In genomic region chr6:36963451-36964290, GRCh38 we compare ENCODE assay signal across 9 cellular contexts. TPM values are rescaled to one million over a fixed set of nuclear protein-coding genes. Genes with fewer than 3 reads are reported as not detected.
DNase-seq lines count a peak whose midpoint lies in the region; ATAC-seq lines count a peak whose summit lies in the region.
"Had no signal": no experiment of that assay in that cellular context is flagged by ENCODE, and none has a peak within 500 bp of the region (broad histone marks: within the 10 kb centered on the region; RNA-seq: fewer than 3 reads in every experiment).

No MANE protein-coding gene starts in this region.

- H3K27ac Mint-ChIP-seq in activated T-helper 1 cell treated with anti-CD3 and anti-CD28 coated beads, Interleukin-12 subunit alpha, Interleukin-12 subunit beta, Interleukin-2, Interleukin-4 antibody, amounts not matched to agents 30 ng/mL and 10 ng/mL and 1 ng/mL, durations not matched to agents 14 hours and 24 hours and 36 hours = peak overlapping the region; percentile 86

- H3K36me3 Mint-ChIP-seq in activated T-helper 1 cell treated with anti-CD3 and anti-CD28 coated beads, Interleukin-12 subunit alpha, Interleukin-12 subunit beta, Interleukin-2, Interleukin-4 antibody, amounts not matched to agents 30 ng/mL and 10 ng/mL and 1 ng/mL, durations not matched to agents 14 hours and 24 hours and 36 hours (ENCODE audit: low read depth) = peaks cover 18% of the 10 kb centered on the region

- H3K4me1 Mint-ChIP-seq in activated T-helper 1 cell treated with anti-CD3 and anti-CD28 coated beads, Interleukin-12 subunit alpha, Interleukin-12 subunit beta, Interleukin-2, Interleukin-4 antibody, amounts not matched to agents 30 ng/mL and 10 ng/mL and 1 ng/mL, durations not matched to agents 14 hours and 24 hours and 36 hours (ENCODE audit: low read depth) = peaks cover 38% of the 10 kb centered on the region

- no peaks in the 10 kb centered on the region for H3K27me3 Mint-ChIP-seq in activated T-helper 1 cell treated with anti-CD3 and anti-CD28 coated beads, Interleukin-12 subunit alpha, Interleukin-12 subunit beta, Interleukin-2, Interleukin-4 antibody, amounts not matched to agents 30 ng/mL and 10 ng/mL and 1 ng/mL, durations not matched to agents 14 hours and 24 hours and 36 hours (ENCODE audit: insufficient read depth)

- H3K27ac ChIP-seq in KOPT-K1 (ENCODE audit: low read depth, low read length, poor library complexity, severe bottlenecking) = peak overlapping the region; percentile 65
- H3K27ac ChIP-seq: KMS-11 had no signal

- H3K36me3 ChIP-seq in KOPT-K1 (ENCODE audit: insufficient read depth, low read length) = peaks cover 28% of the 10 kb centered on the region

- H3K9me3 Mint-ChIP-seq in activated T-helper 1 cell treated with anti-CD3 and anti-CD28 coated beads, Interleukin-12 subunit alpha, Interleukin-12 subunit beta, Interleukin-2, Interleukin-4 antibody, amounts not matched to agents 30 ng/mL and 10 ng/mL and 1 ng/mL, durations not matched to agents 14 hours and 24 hours and 36 hours = no peaks in the 10 kb centered on the region

- ATAC-seq in HG03439 (IDR thresholded peaks at IDR 0.05; ENCODE audit: unreplicated experiment) = no peak
- no peak for ATAC-seq in HG03571 (IDR thresholded peaks at IDR 0.05; ENCODE audit: unreplicated experiment)
- ATAC-seq in GM18873 (IDR thresholded peaks at IDR 0.05; ENCODE audit: low FRiP score, unreplicated experiment) = no peak

- H3K4me3 Mint-ChIP-seq in activated T-helper 1 cell treated with anti-CD3 and anti-CD28 coated beads, Interleukin-12 subunit alpha, Interleukin-12 subunit beta, Interleukin-2, Interleukin-4 antibody, amounts not matched to agents 30 ng/mL and 10 ng/mL and 1 ng/mL, durations not matched to agents 14 hours and 24 hours and 36 hours = no peak overlapping the region

- H3K9me3 ChIP-seq in KOPT-K1 (ENCODE audit: insufficient read depth, low read length, poor library complexity, severe bottlenecking) = no peaks in the 10 kb centered on the region

- intact Hi-C loops in activated T-helper 1 cell treated with anti-CD3 and anti-CD28 coated beads, Interleukin-12 subunit alpha, Interleukin-12 subunit beta, Interleukin-2, Interleukin-4 antibody, amounts not matched to agents 30 ng/mL and 10 ng/mL and 1 ng/mL, durations not matched to agents 14 hours and 24 hours and 36 hours (cut with micrococcal nuclease) = loop anchor here (1.0 kb wide), 2 partner anchors 23 to 51 kb away; partner anchors contain the start of gene MTCH1

- peak; percentile 24 for DNase-seq in EH (ENCODE audit: low read depth)
- no peak for DNase-seq in activated T-helper 1 cell treated with anti-CD3 and anti-CD28 coated beads, Interleukin-12 subunit alpha, Interleukin-12 subunit beta, Interleukin-2, Interleukin-4 antibody, amounts not matched to agents 30 ng/mL and 10 ng/mL and 1 ng/mL, durations not matched to agents 14 hours and 24 hours and 36 hours (ENCODE audit: low spot score)
- DNase-seq in myocyte (ENCODE audit: low read depth) = peak; percentile 41
- DNase-seq in NCI-H524 (lab: John Stamatoyannopoulos, UW) = no peak

RNA-seq across cellular contexts. Expression of gene PI16, which starts 9.1 kb away (rescaled TPM):
- total RNA-seq in activated T-helper 1 cell treated with anti-CD3 and anti-CD28 coated beads, Interleukin-12 subunit alpha, Interleukin-12 subunit beta, Interleukin-2, Interleukin-4 antibody, amounts not matched to agents 30 ng/mL and 10 ng/mL and 1 ng/mL, durations not matched to agents 14 hours and 24 hours and 36 hours = not detected in 2 replicates
- not detected in 2 replicates for total RNA-seq in myocyte
- polyA plus RNA-seq in myocyte (2012) = not detected

RNA-seq across cellular contexts. Expression of gene MTCH1, which starts 22.3 kb away (rescaled TPM):
- total RNA-seq in activated T-helper 1 cell treated with anti-CD3 and anti-CD28 coated beads, Interleukin-12 subunit alpha, Interleukin-12 subunit beta, Interleukin-2, Interleukin-4 antibody, amounts not matched to agents 30 ng/mL and 10 ng/mL and 1 ng/mL, durations not matched to agents 14 hours and 24 hours and 36 hours = 120 and 127 TPM in 2 replicates
- total RNA-seq in myocyte = 138 and 183 TPM in 2 replicates
- 171 TPM for polyA plus RNA-seq in myocyte (2012)

RNA-seq across cellular contexts. Expression of gene FGD2, which starts 41.8 kb away (rescaled TPM):
- 0.65 and 1.5 TPM in 2 replicates for total RNA-seq in activated T-helper 1 cell treated with anti-CD3 and anti-CD28 coated beads, Interleukin-12 subunit alpha, Interleukin-12 subunit beta, Interleukin-2, Interleukin-4 antibody, amounts not matched to agents 30 ng/mL and 10 ng/mL and 1 ng/mL, durations not matched to agents 14 hours and 24 hours and 36 hours
- total RNA-seq in myocyte = not detected in 2 replicates
- not detected for polyA plus RNA-seq in myocyte (2012)

Comparison
In these comparisons a context has a peak if more than half of its experiments do, and no peak if none do; other contexts are left out.
1. DNase-seq: peak in EH (single experiment) and myocyte (single experiment); none in activated T-helper 1 cell treated with anti-CD3 and anti-CD28 coated beads, Interleukin-12 subunit alpha, Interleukin-12 subunit beta, Interleukin-2, Interleukin-4 antibody, amounts not matched to agents 30 ng/mL and 10 ng/mL and 1 ng/mL, durations not matched to agents 14 hours and 24 hours and 36 hours (single experiment) and NCI-H524 (0 of 2).